ENCODE assay signal across 9 cellular contexts in the genomic region with DNA sequence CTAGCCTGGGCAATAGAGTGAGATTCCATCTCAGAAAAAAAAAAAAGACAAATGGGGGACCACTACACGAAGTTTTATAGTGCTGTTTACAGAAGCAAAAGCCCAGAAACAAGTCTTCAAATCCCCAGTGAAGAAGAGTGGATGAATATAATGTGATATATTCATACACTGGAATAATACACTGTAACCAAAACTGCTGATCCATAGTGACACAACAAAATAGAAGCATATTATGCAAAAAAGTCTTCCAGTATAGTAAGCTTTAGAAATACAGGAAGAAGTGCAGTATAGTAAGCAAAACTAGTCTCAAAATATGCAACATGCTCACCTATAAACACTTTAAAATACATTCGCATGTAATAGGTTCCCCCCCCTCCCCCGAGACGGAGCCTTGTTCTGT.
"Had no signal": no experiment of that assay in that cellular context is flagged by ENCODE, and none has a peak within 500 bp of the region (broad histone marks: within the 10 kb centered on the region; RNA-seq: fewer than 3 reads in every experiment).

No MANE protein-coding gene starts in this region.

- H3K4me3 ChIP-seq: HAP-1 had no signal

- DNase-seq: GOT3, H7, HFFc6, KG1 had no signal

- ATAC-seq: HCT116, HepG2 had no signal

- H3K27ac ChIP-seq: HL-60 had no signal

- H3K36me3 ChIP-seq: HAP-1 had no signal

- H3K27me3 Mint-ChIP-seq: IgD-negative memory B cell had no signal

- H3K9me3 Mint-ChIP-seq: HFFc6 had no signal

- H3K4me3 Mint-ChIP-seq: HFFc6, IgD-negative memory B cell had no signal

- H3K27ac Mint-ChIP-seq: HFFc6, IgD-negative memory B cell had no signal

- FAIRE-seq: HepG2 had no signal

- H3K9me3 ChIP-seq: HAP-1 had no signal
